In genomic region chr6:137799950-137800568, GRCh38 we compare ENCODE assay signal across 9 cellular contexts.
DNase-seq lines count a peak whose midpoint lies in the region; ATAC-seq, FAIRE-seq and TF ChIP-seq lines count a peak whose summit lies in the region.
"Had no signal": no experiment of that assay in that cellular context is flagged by ENCODE, and none has a peak within 500 bp of the region (broad histone marks: within the 10 kb centered on the region; RNA-seq: fewer than 3 reads in every experiment).

No MANE protein-coding gene starts in this region.

- H3K9ac ChIP-seq in fibroblast of lung (ENCODE audit: insufficient read depth, low read length): no peak overlapping the region

- no peak for FAIRE-seq in pancreas (lab: Jason Lieb, UNC)

- H3K4me1 ChIP-seq in CD8-positive, alpha-beta memory T cell (ENCODE audit: insufficient read depth, low read length): peaks cover 38% of the 10 kb centered on the region
- H3K4me1 ChIP-seq in fibroblast of lung (ENCODE audit: control insufficient read depth, extremely low read depth, insufficient read depth, low read length) (no peaks in the 10 kb centered on the region), pancreas (peaks cover 0 to 5% (median 4%) of the 10 kb centered on the region in 3 donors)

- no peaks in the 10 kb centered on the region for H3K79me2 ChIP-seq in fibroblast of lung (ENCODE audit: control insufficient read depth, insufficient read depth, low read length)

- H3K9me3 ChIP-seq in CD8-positive, alpha-beta memory T cell (ENCODE audit: low read length): no peaks in the 10 kb centered on the region
- H3K9me3 ChIP-seq in fibroblast of lung (ENCODE audit: control insufficient read depth, insufficient read depth, low read depth, low read length): no peaks in the 10 kb centered on the region
- H3K9me3 ChIP-seq in pancreas: no peaks in the 10 kb centered on the region

- H3K9me3 Mint-ChIP-seq in CD8-positive, alpha-beta memory T cell: peaks cover 0 to 1% (median 0%) of the 10 kb centered on the region in 5 donors

- peak; percentile 44 to 82 (median 73) for DNase-seq in CD8-positive, alpha-beta memory T cell
- DNase-seq in NCI-H146 treated with DMSO at 0.1 percent for 48 hours (lab: John Stamatoyannopoulos, UW; ENCODE audit: unreplicated experiment): peak; percentile 49
- DNase-seq in activated CD8-positive, alpha-beta memory T cell treated with anti-CD3 and anti-CD28 coated beads, Interleukin-2, amount 50 U/mL, for 1 hour (ENCODE audit: extremely low read depth): peak; percentile 74
- peak; percentile 39 to 63 for DNase-seq in fibroblast of lung (ENCODE audit: low read depth in 2 of 2)
- peak in 3 of 6 donors; percentile 8 to 31 (median 24) for DNase-seq in pancreas
- DNase-seq in HPDE6-E6E7 (ENCODE audit: extremely low spot score): no peak

- H3K27ac Mint-ChIP-seq in CD8-positive, alpha-beta memory T cell: peak overlapping the region in 7 of 8 donors; percentile 21 to 91 (median 82)

- 87 to 93% methylated on average over 3 of the region's 3 CpGs for WGBS in pancreas, 2 donors

- POLR2A ChIA-PET in CD8-positive, alpha-beta memory T cell (lab: Charles Lee): interaction anchor here (0.6 to 3.0 kb wide), 4 partner anchors 67 to 175 kb away, joined by 3 to 25 read pairs (median 4); partner anchors contain the start of gene TNFAIP3

- ATAC-seq in GM19468 (IDR thresholded peaks at IDR 0.05; ENCODE audit: extremely low read depth, unreplicated experiment) (peak; percentile 75), pancreas (peak in 3 of 4 donors; percentile 61 to 67 (median 65)), HG03135 (IDR thresholded peaks at IDR 0.05; ENCODE audit: unreplicated experiment) (no peak)

- H3K27me3 ChIP-seq in CD8-positive, alpha-beta memory T cell (ENCODE audit: insufficient read depth, low read length, poor library complexity, severe bottlenecking): no peaks in the 10 kb centered on the region
- no peaks in the 10 kb centered on the region for H3K27me3 ChIP-seq in fibroblast of lung (ENCODE audit: control insufficient read depth, insufficient read depth, low read length)
- no peaks in the 10 kb centered on the region for H3K27me3 ChIP-seq in pancreas

- no peak overlapping the region for H3K27ac ChIP-seq in CD8-positive, alpha-beta memory T cell (ENCODE audit: low read depth, low read length)
- H3K27ac ChIP-seq in fibroblast of lung (ENCODE audit: insufficient read depth, low read length) (no peak overlapping the region), pancreas (no peak overlapping the region)
- H3K27ac ChIP-seq: SK-N-MC had no signal

- TF ChIP-seq CTCF in fibroblast of lung (conservative IDR thresholded peaks at IDR 0.05 in 1 of 2, IDR thresholded peaks at IDR 0.05 in 1 of 2; ENCODE audit: low read depth in 1 of 2, low read length in 2 of 2) (peak; percentile 52 to 57), pancreas (IDR thresholded peaks at IDR 0.05) (peak in 2 of 4 donors; percentile 25 to 29)

- no peaks in the 10 kb centered on the region for H3K27me3 Mint-ChIP-seq in CD8-positive, alpha-beta memory T cell

- no peaks in the 10 kb centered on the region for H4K20me1 ChIP-seq in fibroblast of lung (ENCODE audit: control insufficient read depth, extremely low read depth, insufficient read depth, low read length)

- CTCF ChIA-PET in CD8-positive, alpha-beta memory T cell (lab: Charles Lee): interaction anchor here (0.7 to 6.4 kb wide), 31 partner anchors 9 to 177 kb away, joined by 3 to 64 read pairs (median 4); partner anchors contain the start of gene TNFAIP3

- H2AFZ ChIP-seq in fibroblast of lung (ENCODE audit: low read length): no peak overlapping the region

- intact Hi-C loops in pancreas (cut with DNase I): no loop called here

- peaks cover 32 to 57% (median 39%) of the 10 kb centered on the region in 3 donors for H3K4me1 Mint-ChIP-seq in CD8-positive, alpha-beta memory T cell

- peak overlapping the region in 1 of 7 donors; percentile 30 for H3K4me3 Mint-ChIP-seq in CD8-positive, alpha-beta memory T cell

- H3K4me3 ChIP-seq in CD8-positive, alpha-beta memory T cell (ENCODE audit: low read length): no peak overlapping the region
- no peak overlapping the region for H3K4me3 ChIP-seq in fibroblast of lung (replicated peaks in 1 of 4; ENCODE audit: control extremely low read depth in 1 of 4, insufficient read depth in 1 of 4, low read depth in 3 of 4, low read length in 4 of 4)
- H3K4me3 ChIP-seq in pancreas: no peak overlapping the region
- H3K4me3 ChIP-seq: SK-N-MC had no signal

- no peaks in the 10 kb centered on the region for H3K36me3 ChIP-seq in CD8-positive, alpha-beta memory T cell (ENCODE audit: insufficient read depth, low read length)
- H3K36me3 ChIP-seq in fibroblast of lung (ENCODE audit: control insufficient read depth, insufficient read depth, low read length) (no peaks in the 10 kb centered on the region), pancreas (no peaks in the 10 kb centered on the region)

- H3K4me2 ChIP-seq in fibroblast of lung (ENCODE audit: extremely low read depth, insufficient read depth, low read length): no peak overlapping the region

- no peaks in the 10 kb centered on the region for H3K36me3 Mint-ChIP-seq in CD8-positive, alpha-beta memory T cell
